In genomic region chr13:48585456-48585840, GRCh38 we compare ENCODE assay signal across 9 cellular contexts. TPM values are rescaled to one million over a fixed set of nuclear protein-coding genes. Genes with fewer than 3 reads are reported as not detected.
A peak's percentile ranks its signal among the peaks of the same experiment; 100 is the strongest.
DNase-seq lines count a peak whose midpoint lies in the region; ATAC-seq, FAIRE-seq and TF ChIP-seq lines count a peak whose summit lies in the region.
"Had no signal": no experiment of that assay in that cellular context is flagged by ENCODE, and none has a peak within 500 bp of the region (broad histone marks: within the 10 kb centered on the region; RNA-seq: fewer than 3 reads in every experiment).

No MANE protein-coding gene starts in this region.

- WGBS in GM12878 (ENCODE audit: insufficient coverage, insufficient replicate concordance, low lambda C conversion rate, missing lambda C conversion rate): 95% methylated on average over 2 of the region's 2 CpGs
- WGBS in thyroid gland, 2 donors: 2 to 19% methylated on average over 2 of the region's 2 CpGs
- 37 to 63% (median 48%) methylated on average over 2 of the region's 2 CpGs for WGBS in spleen, 5 donors

- peaks cover 4% of the 10 kb centered on the region for H3K9me3 Mint-ChIP-seq in stimulated activated effector memory CD8-positive, alpha-beta T cell treated with anti-CD3 and anti-CD28 coated beads, Interleukin-12 subunit alpha, Interleukin-12 subunit beta, amount 100 ng/mL, for 72 hours

- in situ Hi-C loops in GM12878 (cut with MboI): no loop called here

- no peak overlapping the region for H3K9ac ChIP-seq in GM12878 (ENCODE audit: control insufficient read depth, insufficient read depth, low read length)

- CTCF ChIA-PET in GM12878 (lab: Yijun Ruan, JAX): no interaction called here

- H3K36me3 ChIP-seq in GM12878 (ENCODE audit: control insufficient read depth in 2 of 2, insufficient read depth in 2 of 2, low read length in 1 of 2) (no peaks in the 10 kb centered on the region), kidney epithelial cell (ENCODE audit: control insufficient read depth, insufficient read depth, low read length) (no peaks in the 10 kb centered on the region), thyroid gland (no peaks in the 10 kb centered on the region), spleen (no peaks in the 10 kb centered on the region)
- H3K36me3 ChIP-seq: cardiac muscle cell had no signal

- H3K4me1 ChIP-seq in GM12878 (ENCODE audit: control insufficient read depth, insufficient read depth, low read length) (peaks cover 26% of the 10 kb centered on the region), thyroid gland (peaks cover 7 to 12% of the 10 kb centered on the region in 2 donors), spleen (peaks cover 17 to 41% (median 26%) of the 10 kb centered on the region in 6 donors)

- TF ChIP-seq EP300 in GM12878 (IDR thresholded peaks at IDR 0.05; ENCODE audit: borderline replicate concordance in 1 of 2, control insufficient read depth in 1 of 2, low read depth in 2 of 2, low read length in 2 of 2): no peak

- H3K4me2 ChIP-seq in GM12878 (ENCODE audit: control insufficient read depth, insufficient read depth): peak overlapping the region; percentile 17; the same call in 1 of the 2 replicates

- H2AFZ ChIP-seq in GM12878 (ENCODE audit: control insufficient read depth, low read depth, low read length): no peak overlapping the region

- H3K9me3 ChIP-seq in GM12878 (replicated peaks; ENCODE audit: control insufficient read depth, insufficient read depth, low read length) (peaks cover 4% of the 10 kb centered on the region), thyroid gland (no peaks in the 10 kb centered on the region), spleen (no peaks in the 10 kb centered on the region)

- no peak for TF ChIP-seq RAD21 in GM12878 (IDR thresholded peaks at IDR 0.05; ENCODE audit: insufficient read depth, low read depth, low read length)

- intact Hi-C loops in GM12878 (cut with micrococcal nuclease; ENCODE audit: unreplicated experiment) (no loop called here), thyroid gland (cut with DNase I) (loop anchor here (10.0 kb wide), 2 partner anchors 351 to 461 kb away; partner anchors contain the start of gene ITM2B), spleen (cut with DNase I; ENCODE audit: low total_unique reads) (loop anchor here (10.0 kb wide), 1 partner anchor 181 kb away; no protein-coding TSS in a partner anchor)

- no peak overlapping the region for H3K27ac Mint-ChIP-seq in stimulated activated effector memory CD8-positive, alpha-beta T cell treated with anti-CD3 and anti-CD28 coated beads, Interleukin-12 subunit alpha, Interleukin-12 subunit beta, amount 100 ng/mL, for 72 hours

- H4K20me1 ChIP-seq in GM12878 (ENCODE audit: control insufficient read depth, insufficient read depth): no peaks in the 10 kb centered on the region

- DNase-seq in NOMO-1 treated with DMSO at 0.1 percent for 48 hours (lab: John Stamatoyannopoulos, UW; ENCODE audit: unreplicated experiment): peak; percentile 44
- no peak for DNase-seq in NOMO-1 treated with dmso at 0.1 percent for 144 hours (lab: John Stamatoyannopoulos, UW; ENCODE audit: unreplicated experiment)
- no peak for DNase-seq in GM12878 (ENCODE audit: low read depth, low spot score)
- DNase-seq in kidney epithelial cell (ENCODE audit: low read depth): peak; percentile 25
- peak; percentile 21 to 23 for DNase-seq in thyroid gland
- no peak for DNase-seq in NK-92 treated with Interleukin-12 subunit alpha and Interleukin-12 subunit beta, amount 100 ng/mL, for 24 hours (lab: John Stamatoyannopoulos, UW)
- DNase-seq in spleen: no peak
- no peak for DNase-seq in stimulated activated effector memory CD8-positive, alpha-beta T cell treated with anti-CD3 and anti-CD28 coated beads, Interleukin-12 subunit alpha, Interleukin-12 subunit beta, amount 100 ng/mL, for 72 hours (ENCODE audit: low spot score in 2 of 2)

- H3K27ac ChIP-seq in GM12878 (ENCODE audit: control insufficient read depth, insufficient read depth) (no peak overlapping the region), thyroid gland (peak overlapping the region; percentile 21 to 27 (median 26)), spleen (no peak overlapping the region)
- H3K27ac ChIP-seq: cardiac muscle cell had no signal

- RAD21 ChIA-PET in GM12878 (lab: Charles Lee; ENCODE audit: unreplicated experiment): no interaction called here

- H3K27me3 ChIP-seq in GM12878 (replicated peaks in 1 of 2; ENCODE audit: control insufficient read depth in 2 of 2, insufficient read depth in 2 of 2, low read length in 1 of 2) (no peaks in the 10 kb centered on the region), kidney epithelial cell (ENCODE audit: control insufficient read depth, insufficient read depth, low read length) (no peaks in the 10 kb centered on the region), thyroid gland (no peaks in the 10 kb centered on the region), spleen (replicated peaks in 1 of 7) (peaks cover 0 to 40% (median 0%) of the 10 kb centered on the region in 7 donors)
- H3K27me3 ChIP-seq: cardiac muscle cell had no signal

- H3K4me3 ChIP-seq in GM12878 (no peak overlapping the region), kidney epithelial cell (ENCODE audit: low read depth, low read length) (no peak overlapping the region), thyroid gland (replicated peaks in 1 of 3) (no peak overlapping the region), spleen (no peak overlapping the region)
- H3K4me3 ChIP-seq: cardiac muscle cell had no signal

- TF ChIP-seq POLR2A in GM12878 (IDR thresholded peaks at IDR 0.05; ENCODE audit: low read depth, low read length) (no peak), thyroid gland (IDR thresholded peaks at IDR 0.05) (no peak), spleen (IDR thresholded peaks at IDR 0.05) (no peak)

- no peak overlapping the region for H3K4me3 Mint-ChIP-seq in stimulated activated effector memory CD8-positive, alpha-beta T cell treated with anti-CD3 and anti-CD28 coated beads, Interleukin-12 subunit alpha, Interleukin-12 subunit beta, amount 100 ng/mL, for 72 hours

- no TSS peak for BruUV-seq in GM12878 (replicated peaks; lab: Mats Ljungman, UMichigan)

- POLR2A ChIA-PET in GM12878 (lab: Charles Lee): no interaction called here

- TF ChIP-seq CTCF in GM12878 (IDR thresholded peaks at IDR 0.05 in 2 of 3, conservative IDR thresholded peaks at IDR 0.05 in 1 of 3; ENCODE audit: control insufficient read depth in 2 of 3, extremely low read depth in 1 of 3, insufficient read depth in 1 of 3, low read depth in 3 of 3, low read length in 3 of 3): no peak
- no peak for TF ChIP-seq CTCF in kidney epithelial cell (IDR thresholded peaks at IDR 0.05; ENCODE audit: insufficient read depth, low read length, poor library complexity, severe bottlenecking)
- no peak for TF ChIP-seq CTCF in thyroid gland (IDR thresholded peaks at IDR 0.05)
- no peak for TF ChIP-seq CTCF in spleen (IDR thresholded peaks at IDR 0.05 in 8 of 11, conservative IDR thresholded peaks at IDR 0.05 in 3 of 11)

- SMC1A ChIA-PET in GM12878 (lab: Charles Lee; ENCODE audit: uncharacterized antibody, unreplicated experiment): interaction anchor here (0.6 to 1.6 kb wide), 2 partner anchors 20 to 251 kb away, joined by 3 to 7 read pairs; no protein-coding TSS in a partner anchor

- ATAC-seq in GM12878: no peak; the same call in 2 of the 3 replicates
- ATAC-seq in stimulated activated effector memory CD8-positive, alpha-beta T cell treated with anti-CD3 and anti-CD28 coated beads, Interleukin-12 subunit alpha, Interleukin-12 subunit beta, amount 100 ng/mL, for 72 hours: no peak

- no peak for FAIRE-seq in GM12878 (lab: Jason Lieb, UNC)

- H3K4me1 Mint-ChIP-seq in stimulated activated effector memory CD8-positive, alpha-beta T cell treated with anti-CD3 and anti-CD28 coated beads, Interleukin-12 subunit alpha, Interleukin-12 subunit beta, amount 100 ng/mL, for 72 hours: peaks cover 21% of the 10 kb centered on the region

- H3K36me3 Mint-ChIP-seq in stimulated activated effector memory CD8-positive, alpha-beta T cell treated with anti-CD3 and anti-CD28 coated beads, Interleukin-12 subunit alpha, Interleukin-12 subunit beta, amount 100 ng/mL, for 72 hours: no peaks in the 10 kb centered on the region

- H3K79me2 ChIP-seq in GM12878 (ENCODE audit: control insufficient read depth, insufficient read depth, low read length): no peaks in the 10 kb centered on the region

RNA-seq across cellular contexts. Expression of gene RCBTB2, which starts 52.6 kb away (rescaled TPM):
- total RNA-seq in GM12878 (2013; cell fraction: nucleolus; rRNA removed): 2.7 and 4.2 TPM in 2 replicates
- total RNA-seq in GM12878 (2014; rRNA removed): 5.0 and 6.9 TPM in 2 replicates
- 6.9 and 8.3 TPM in 2 replicates for total RNA-seq in GM12878 (2014; rRNA removed; fragmentation: Illumina TruSeq; extraction: Trizol)
- total RNA-seq in GM12878 (2021): 5.9 and 7.7 TPM in 2 replicates
- 9.4 TPM for polyA plus RNA-seq in GM12878 (2011; ENCODE audit: low read depth)
- 9.8 and 15.3 TPM in 2 replicates for polyA plus RNA-seq in GM12878 (2011; rRNA removed)
- 3.9 and 5.7 TPM in 2 replicates for polyA plus RNA-seq in GM12878 (2011; cell fraction: cytosol; rRNA removed)
- 14.0 and 14.2 TPM in 2 replicates for polyA plus RNA-seq in GM12878 (2011; cell fraction: nucleus; rRNA removed)
- 9.5 and 16.1 TPM in 2 replicates for polyA plus RNA-seq in GM12878 (2012)
- polyA plus RNA-seq in GM12878 (2014; fragmentation: Illumina TruSeq; extraction: Trizol): 7.4 and 8.7 TPM in 2 replicates
- polyA plus RNA-seq in GM12878 (2014; fragmentation: Nextera tagmentation; extraction: Ambion mirVana): 10 to 100 TPM in 1 of 2 experiments, 1 to 10 TPM in 1; 8.7 to 10.4 TPM
- polyA plus RNA-seq in GM12878 (2014; rRNA removed): 7.5 and 7.7 TPM in 2 replicates
- polyA plus RNA-seq in GM12878 (2016; fragmentation: Nextera tagmentation; extraction: Ambion mirVana): 10 to 100 TPM; 15.8 to 16.0 TPM
- 6.9 and 8.3 TPM in 2 replicates for polyA minus RNA-seq in GM12878 (2011; rRNA and poly(A)+ RNA removed)
- 1.6 and 1.9 TPM in 2 replicates for polyA minus RNA-seq in GM12878 (2011; cell fraction: cytosol; rRNA and poly(A)+ RNA removed)
- 2.9 and 3.6 TPM in 2 replicates for polyA minus RNA-seq in GM12878 (2011; cell fraction: nucleus; rRNA and poly(A)+ RNA removed)
- 5.6 and 13.4 TPM in 2 replicates for total RNA-seq in kidney epithelial cell
- 10 to 100 TPM; 29.1 to 49.6 (median 34.9) TPM for total RNA-seq in thyroid gland
- 10 to 100 TPM; 14.4 to 19.6 (median 15.9) TPM for total RNA-seq in spleen
- polyA plus RNA-seq in spleen: 10 to 100 TPM in 2 of 3 donors, 1 to 10 TPM in 1; 6.7 to 14.1 (median 12.5) TPM

Comparison
In these comparisons a context has a peak if more than half of its experiments do, and no peak if none do; other contexts are left out.
1. DNase-seq: peak in NOMO-1 treated with DMSO at 0.1 percent for 48 hours (single experiment), kidney epithelial cell (single experiment) and thyroid gland (2 of 2); none in NOMO-1 treated with dmso at 0.1 percent for 144 hours (single experiment), GM12878 (single experiment), NK-92 treated with Interleukin-12 subunit alpha and Interleukin-12 subunit beta, amount 100 ng/mL, for 24 hours (single experiment), spleen (single experiment) and stimulated activated effector memory CD8-positive, alpha-beta T cell treated with anti-CD3 and anti-CD28 coated beads, Interleukin-12 subunit alpha, Interleukin-12 subunit beta, amount 100 ng/mL, for 72 hours (0 of 2).
2. H3K27ac ChIP-seq: peak in thyroid gland (3 of 3); none in GM12878 (single experiment) and spleen (0 of 8).